2 cellular contexts compared by ENCODE assay signal in the genomic region with DNA sequence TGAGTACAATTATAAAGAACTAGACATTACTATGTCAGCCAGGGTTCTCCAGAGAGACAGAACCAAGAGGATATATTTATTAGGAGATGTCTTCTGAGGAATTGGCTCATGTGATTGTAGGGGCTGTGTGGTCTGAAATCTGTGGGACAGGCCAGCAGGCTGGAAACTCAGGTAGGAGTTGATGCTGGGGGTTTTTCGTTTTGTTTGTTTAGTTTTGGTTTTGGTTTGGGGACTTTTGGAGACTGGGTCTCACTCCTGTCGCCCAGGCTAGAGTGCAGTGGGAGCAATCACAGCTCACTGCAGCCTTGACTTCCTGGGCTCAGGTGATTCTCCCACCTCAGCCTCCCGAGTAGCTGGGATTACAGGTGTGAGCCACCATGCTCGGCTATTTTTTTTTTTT.
TF ChIP-seq lines count a peak whose summit lies in the region.

No MANE protein-coding gene starts in this region.

TF ChIP-seq in A549, 52 proteins besides CTCF, POLR2A, EP300 and RAD21 (continued from another document):
- TF ChIP-seq GATA3 (IDR thresholded peaks at IDR 0.05; ENCODE audit: borderline replicate concordance) (no peak), POLR2AphosphoS2 (conservative IDR thresholded peaks at IDR 0.05; ENCODE audit: low read length) (no peak)

TF ChIP-seq in GM12878, 131 proteins besides CTCF, POLR2A, EP300 and RAD21 (continued from another document):
- TF ChIP-seq, protein P1, sequence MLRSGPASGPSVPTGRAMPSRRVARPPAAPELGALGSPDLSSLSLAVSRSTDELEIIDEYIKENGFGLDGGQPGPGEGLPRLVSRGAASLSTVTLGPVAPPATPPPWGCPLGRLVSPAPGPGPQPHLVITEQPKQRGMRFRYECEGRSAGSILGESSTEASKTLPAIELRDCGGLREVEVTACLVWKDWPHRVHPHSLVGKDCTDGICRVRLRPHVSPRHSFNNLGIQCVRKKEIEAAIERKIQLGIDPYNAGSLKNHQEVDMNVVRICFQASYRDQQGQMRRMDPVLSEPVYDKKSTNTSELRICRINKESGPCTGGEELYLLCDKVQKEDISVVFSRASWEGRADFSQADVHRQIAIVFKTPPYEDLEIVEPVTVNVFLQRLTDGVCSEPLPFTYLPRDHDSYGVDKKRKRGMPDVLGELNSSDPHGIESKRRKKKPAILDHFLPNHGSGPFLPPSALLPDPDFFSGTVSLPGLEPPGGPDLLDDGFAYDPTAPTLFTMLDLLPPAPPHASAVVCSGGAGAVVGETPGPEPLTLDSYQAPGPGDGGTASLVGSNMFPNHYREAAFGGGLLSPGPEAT (IDR thresholded peaks at IDR 0.05; ENCODE audit: low read depth) = peak; percentile 60; the same call in 1 of the 2 replicates
- TF ChIP-seq CHD4 (IDR thresholded peaks at IDR 0.05) = no peak
- TF ChIP-seq IKZF2 (IDR thresholded peaks at IDR 0.05) = peak in 1 of 2 experiments; percentile 36; a peak in 3 of 4 replicates
